7 cellular contexts compared by ENCODE assay signal in the genomic region with DNA sequence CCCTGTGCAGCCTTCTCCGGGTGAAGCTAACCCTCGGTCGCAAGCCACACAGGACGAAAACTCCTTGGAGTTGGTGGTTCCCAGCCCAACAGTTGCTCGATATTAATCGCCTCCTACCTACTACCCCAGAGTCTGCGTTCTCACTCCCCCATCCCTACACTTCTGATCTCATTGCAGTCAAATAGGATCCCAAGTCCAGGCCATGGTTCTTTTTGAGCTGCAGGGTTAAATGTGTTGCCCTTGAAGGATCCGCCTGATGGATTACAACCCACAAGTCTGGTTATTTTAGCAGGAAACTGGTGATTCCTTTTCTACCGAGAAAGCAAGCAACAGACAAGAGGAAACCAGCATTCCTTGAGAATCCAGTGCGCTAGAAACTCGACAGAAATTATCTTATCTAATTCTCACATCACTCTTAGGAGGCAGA. TPM values are rescaled to one million over a fixed set of nuclear protein-coding genes. Genes with fewer than 3 reads are reported as not detected.
DNase-seq lines count a peak whose midpoint lies in the region; ATAC-seq and TF ChIP-seq lines count a peak whose summit lies in the region.

No MANE protein-coding gene starts in this region.

- H3K27ac ChIP-seq in HL-60 (replicated peaks), result peak overlapping the region; percentile 87
- H3K27ac ChIP-seq in WERI-Rb-1, result peak overlapping the region; percentile 81
- peak overlapping the region; percentile 83 to 96 for H3K27ac ChIP-seq in right atrium auricular region
- H3K27ac ChIP-seq in gastrocnemius medialis, result peak overlapping the region; percentile 84 to 92 (median 90)

- intact Hi-C loops in gastrocnemius medialis (cut with DNase I; ENCODE audit: low total_unique reads), result loop anchor here (2.0 to 5.0 kb wide), 2 partner anchors 29 to 39 kb away; no protein-coding TSS in a partner anchor

- ATAC-seq in gastrocnemius medialis (peak; percentile 9 to 13), HG02678 (IDR thresholded peaks at IDR 0.05; ENCODE audit: unreplicated experiment) (no peak), HG02970 (IDR thresholded peaks at IDR 0.05; ENCODE audit: low FRiP score, unreplicated experiment) (no peak)

- H3K4me3 ChIP-seq in HL-60 (replicated peaks; ENCODE audit: insufficient read depth, low read length) (peak overlapping the region; percentile 78), WERI-Rb-1 (ENCODE audit: low read depth, low read length) (peak overlapping the region; percentile 96), right atrium auricular region (peak overlapping the region; percentile 85 to 90), gastrocnemius medialis (peak overlapping the region; percentile 77 to 94 (median 82))

- H3K36me3 ChIP-seq in WERI-Rb-1 (peaks cover 8% of the 10 kb centered on the region), right atrium auricular region (no peaks in the 10 kb centered on the region), gastrocnemius medialis (no peaks in the 10 kb centered on the region)

- no peak for TF ChIP-seq POLR2A in gastrocnemius medialis (IDR thresholded peaks at IDR 0.05)

- H3K27me3 ChIP-seq in HL-60 (ENCODE audit: insufficient read depth, poor library complexity, severe bottlenecking), result no peaks in the 10 kb centered on the region
- H3K27me3 ChIP-seq in WERI-Rb-1 (ENCODE audit: insufficient read depth, low read depth, severe bottlenecking), result no peaks in the 10 kb centered on the region
- no peaks in the 10 kb centered on the region for H3K27me3 ChIP-seq in right atrium auricular region
- H3K27me3 ChIP-seq in gastrocnemius medialis, result no peaks in the 10 kb centered on the region

- in situ Hi-C loops in gastrocnemius medialis (cut with MboI; ENCODE audit: low sequenced_read_pairs in 4 of 4), result no loop called here

- peaks cover 0 to 31% of the 10 kb centered on the region in 2 donors for H3K4me1 ChIP-seq in right atrium auricular region
- peaks cover 25 to 26% of the 10 kb centered on the region in 2 donors for H3K4me1 ChIP-seq in gastrocnemius medialis

- H3K9me3 ChIP-seq in WERI-Rb-1 (ENCODE audit: severe bottlenecking) (no peaks in the 10 kb centered on the region), right atrium auricular region (no peaks in the 10 kb centered on the region), gastrocnemius medialis (no peaks in the 10 kb centered on the region)

- DNase-seq in HL-60 (ENCODE audit: low read depth in 1 of 2, low spot score in 1 of 2) (no peak), WERI-Rb-1 (no peak), right atrium auricular region (ENCODE audit: low spot score) (no peak), gastrocnemius medialis (no peak), NCI-H1694 (lab: John Stamatoyannopoulos, UW) (no peak)

- TF ChIP-seq CTCF in HL-60 (IDR thresholded peaks at IDR 0.05; ENCODE audit: insufficient read depth, low read length), result no peak
- no peak for TF ChIP-seq CTCF in WERI-Rb-1 (IDR thresholded peaks at IDR 0.05; ENCODE audit: low read depth, low read length)
- TF ChIP-seq CTCF in right atrium auricular region (IDR thresholded peaks at IDR 0.05), result no peak
- no peak for TF ChIP-seq CTCF in gastrocnemius medialis (IDR thresholded peaks at IDR 0.05 in 4 of 5, conservative IDR thresholded peaks at IDR 0.05 in 1 of 5)

RNA-seq across cellular contexts. Expression of a gene that starts 0.8 kb away (rescaled TPM):
- total RNA-seq in right atrium auricular region, result 10 to 100 TPM; 30.1 to 49.7 TPM
- 10 to 100 TPM; 16.2 to 49.3 (median 29.2) TPM for total RNA-seq in gastrocnemius medialis

RNA-seq across cellular contexts. Expression of a gene that starts 40.1 kb away (rescaled TPM):
- under 1 TPM in 1 of 2 donors, not detected in 1; 0.83 TPM for total RNA-seq in right atrium auricular region
- total RNA-seq in gastrocnemius medialis, result not detected

Comparison
In these comparisons a context has a peak if more than half of its experiments do, and no peak if none do; other contexts are left out.
1. ATAC-seq: peak in gastrocnemius medialis (2 of 2); none in HG02678 (single experiment) and HG02970 (single experiment).
2. Peak in every context shown above with its lines, with median percentiles within 50 percentile points of each other: H3K27ac ChIP-seq and H3K4me3 ChIP-seq.